ENCODE assay signal across 9 cellular contexts in the genomic region with DNA sequence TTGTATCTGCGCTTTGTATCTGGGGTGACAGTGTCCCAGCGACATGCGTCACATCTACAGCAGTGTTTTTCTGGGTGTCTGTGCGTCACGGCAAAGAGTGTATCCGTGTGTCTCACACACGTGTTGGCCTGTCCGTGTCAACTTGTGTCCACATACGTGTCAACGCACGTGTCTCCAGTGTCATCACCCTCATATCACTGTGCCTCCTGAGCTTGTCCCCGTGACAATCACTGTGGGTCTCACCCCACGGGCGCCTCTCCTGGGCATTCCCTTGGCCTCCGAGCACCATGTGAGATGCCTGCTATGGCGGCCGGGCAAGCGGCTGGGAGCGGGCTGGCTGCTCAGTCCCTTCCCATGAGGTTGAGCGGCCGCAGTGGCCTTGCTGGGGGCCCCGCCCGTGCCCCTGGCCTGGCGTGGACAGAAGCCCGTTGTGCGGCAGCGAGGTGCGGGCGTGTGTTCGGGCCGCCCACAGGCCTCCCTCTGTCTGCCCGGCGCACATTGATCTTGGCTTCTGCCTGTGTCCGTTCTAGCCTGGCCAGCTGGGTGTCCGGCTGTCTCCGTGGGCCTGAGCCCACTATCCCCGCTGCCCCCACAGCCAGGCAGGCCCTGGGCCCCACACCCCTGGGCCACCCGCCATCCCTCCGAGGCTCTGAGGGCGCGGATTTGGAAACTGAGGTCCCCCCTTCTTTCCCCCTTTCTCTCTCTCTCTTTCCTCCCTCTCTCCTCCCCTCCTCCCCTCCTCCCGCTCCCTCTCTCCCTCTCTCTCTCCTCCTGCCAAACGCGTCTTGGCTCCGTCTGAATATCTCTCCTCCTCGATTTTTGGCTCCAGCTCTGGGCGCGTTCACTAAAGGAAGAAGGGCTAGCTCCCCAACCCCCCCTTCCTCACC. TPM values are rescaled to one million over a fixed set of nuclear protein-coding genes. Genes with fewer than 3 reads are reported as not detected.
A peak's percentile ranks its signal among the peaks of the same experiment; 100 is the strongest.
DNase-seq lines count a peak whose midpoint lies in the region; ATAC-seq lines count a peak whose summit lies in the region.
"Had no signal": no experiment of that assay in that cellular context is flagged by ENCODE, and none has a peak within 500 bp of the region (broad histone marks: within the 10 kb centered on the region; RNA-seq: fewer than 3 reads in every experiment).

No MANE protein-coding gene starts in this region.

- H3K36me3 Mint-ChIP-seq in natural killer cell treated with Interleukin-12 subunit alpha and Interleukin-12 subunit beta and Interleukin-15 and Interleukin-18, amount 100 ng/mL, for 72 hours: no peaks in the 10 kb centered on the region
- H3K36me3 Mint-ChIP-seq in activated naive CD8-positive, alpha-beta T cell treated with anti-CD3 and anti-CD28 coated beads, Interleukin-2, amount 50 U/mL, for 24 hours (ENCODE audit: low read depth): no peaks in the 10 kb centered on the region

- no peaks in the 10 kb centered on the region for H3K4me1 Mint-ChIP-seq in natural killer cell treated with Interleukin-12 subunit alpha and Interleukin-12 subunit beta and Interleukin-15 and Interleukin-18, amount 100 ng/mL, for 72 hours (ENCODE audit: low read depth in 2 of 2)
- peaks cover 3% of the 10 kb centered on the region for H3K4me1 Mint-ChIP-seq in activated naive CD8-positive, alpha-beta T cell treated with anti-CD3 and anti-CD28 coated beads, Interleukin-2, amount 50 U/mL, for 24 hours

- H3K4me3 Mint-ChIP-seq in natural killer cell treated with Interleukin-12 subunit alpha and Interleukin-12 subunit beta and Interleukin-15 and Interleukin-18, amount 100 ng/mL, for 72 hours: no peak overlapping the region
- H3K4me3 Mint-ChIP-seq in activated naive CD8-positive, alpha-beta T cell treated with anti-CD3 and anti-CD28 coated beads, Interleukin-2, amount 50 U/mL, for 24 hours: no peak overlapping the region

- H3K9me3 Mint-ChIP-seq in natural killer cell treated with Interleukin-12 subunit alpha and Interleukin-12 subunit beta and Interleukin-15 and Interleukin-18, amount 100 ng/mL, for 72 hours: no peaks in the 10 kb centered on the region
- H3K9me3 Mint-ChIP-seq in activated naive CD8-positive, alpha-beta T cell treated with anti-CD3 and anti-CD28 coated beads, Interleukin-2, amount 50 U/mL, for 24 hours: no peaks in the 10 kb centered on the region

- H3K27ac Mint-ChIP-seq in natural killer cell treated with Interleukin-12 subunit alpha and Interleukin-12 subunit beta and Interleukin-15 and Interleukin-18, amount 100 ng/mL, for 72 hours: no peak overlapping the region
- no peak overlapping the region for H3K27ac Mint-ChIP-seq in activated naive CD8-positive, alpha-beta T cell treated with anti-CD3 and anti-CD28 coated beads, Interleukin-2, amount 50 U/mL, for 24 hours

- DNase-seq in NCI-H1092 (lab: John Stamatoyannopoulos, UW): peak; percentile 73
- DNase-seq in medulla oblongata (ENCODE audit: extremely low spot score): peak; percentile 81
- peak in 48 of 49 donors; percentile 63 to 97 (median 87) for DNase-seq in substantia nigra (lab: John Stamatoyannopoulos, UW)
- no peak for DNase-seq in natural killer cell treated with Interleukin-12 subunit alpha and Interleukin-12 subunit beta and Interleukin-15 and Interleukin-18, amount 100 ng/mL, for 72 hours (ENCODE audit: low spot score)
- no peak for DNase-seq in dermis blood vessel endothelial cell
- no peak for DNase-seq in activated naive CD8-positive, alpha-beta T cell treated with anti-CD3 and anti-CD28 coated beads, Interleukin-2, amount 50 U/mL, for 24 hours
- DNase-seq: Calu3 had no signal

- peak overlapping the region; percentile 99 for H3K27ac ChIP-seq in substantia nigra (ENCODE audit: low read depth, low read length, poor library complexity, severe bottlenecking)

- ATAC-seq in esophagus mucosa (peak; percentile 1), GM19467 (IDR thresholded peaks at IDR 0.05; ENCODE audit: unreplicated experiment) (no peak)
- no peak for ATAC-seq in natural killer cell treated with Interleukin-12 subunit alpha and Interleukin-12 subunit beta and Interleukin-15 and Interleukin-18, amount 100 ng/mL, for 72 hours
- ATAC-seq in activated naive CD8-positive, alpha-beta T cell treated with anti-CD3 and anti-CD28 coated beads, Interleukin-2, amount 50 U/mL, for 24 hours: no peak

- peaks cover 17 to 29% of the 10 kb centered on the region in 2 donors for H3K27me3 Mint-ChIP-seq in natural killer cell treated with Interleukin-12 subunit alpha and Interleukin-12 subunit beta and Interleukin-15 and Interleukin-18, amount 100 ng/mL, for 72 hours
- peaks cover 3% of the 10 kb centered on the region for H3K27me3 Mint-ChIP-seq in activated naive CD8-positive, alpha-beta T cell treated with anti-CD3 and anti-CD28 coated beads, Interleukin-2, amount 50 U/mL, for 24 hours

RNA-seq across cellular contexts. Expression of a gene that starts 6.5 kb away (rescaled TPM):
- total RNA-seq in esophagus mucosa (101 TPM), dermis blood vessel endothelial cell (12.6 and 23.7 TPM in 2 replicates)
- total RNA-seq in natural killer cell treated with Interleukin-12 subunit alpha and Interleukin-12 subunit beta and Interleukin-15 and Interleukin-18, amount 100 ng/mL, for 72 hours: under 1 TPM; 0.31 to 0.89 TPM

RNA-seq across cellular contexts. Expression of a gene that starts 32.4 kb away (rescaled TPM):
- total RNA-seq in esophagus mucosa (not detected), dermis blood vessel endothelial cell (0.09 and 0.17 TPM in 2 replicates)
- total RNA-seq in natural killer cell treated with Interleukin-12 subunit alpha and Interleukin-12 subunit beta and Interleukin-15 and Interleukin-18, amount 100 ng/mL, for 72 hours: not detected

RNA-seq across cellular contexts. Expression of a gene that starts 44.7 kb away (rescaled TPM):
- 20.7 TPM for total RNA-seq in esophagus mucosa
- 10 to 100 TPM; 15.9 to 32.3 TPM for total RNA-seq in natural killer cell treated with Interleukin-12 subunit alpha and Interleukin-12 subunit beta and Interleukin-15 and Interleukin-18, amount 100 ng/mL, for 72 hours
- 19.5 and 20.6 TPM in 2 replicates for total RNA-seq in dermis blood vessel endothelial cell

RNA-seq across cellular contexts. Expression of a gene that starts 56.1 kb away (rescaled TPM):
- total RNA-seq in esophagus mucosa (65.6 TPM), dermis blood vessel endothelial cell (52.9 and 98.1 TPM in 2 replicates)
- 100 to 1,000 TPM; 112 to 148 TPM for total RNA-seq in natural killer cell treated with Interleukin-12 subunit alpha and Interleukin-12 subunit beta and Interleukin-15 and Interleukin-18, amount 100 ng/mL, for 72 hours

Comparison
In these comparisons a context has a peak if more than half of its experiments do, and no peak if none do; other contexts are left out.
1. DNase-seq: peak in NCI-H1092 (single experiment), medulla oblongata (single experiment) and substantia nigra (48 of 49); none in natural killer cell treated with Interleukin-12 subunit alpha and Interleukin-12 subunit beta and Interleukin-15 and Interleukin-18, amount 100 ng/mL, for 72 hours (single experiment), dermis blood vessel endothelial cell (single experiment) and activated naive CD8-positive, alpha-beta T cell treated with anti-CD3 and anti-CD28 coated beads, Interleukin-2, amount 50 U/mL, for 24 hours (single experiment).